1 cellular context compared by ENCODE assay signal in the genomic region with DNA sequence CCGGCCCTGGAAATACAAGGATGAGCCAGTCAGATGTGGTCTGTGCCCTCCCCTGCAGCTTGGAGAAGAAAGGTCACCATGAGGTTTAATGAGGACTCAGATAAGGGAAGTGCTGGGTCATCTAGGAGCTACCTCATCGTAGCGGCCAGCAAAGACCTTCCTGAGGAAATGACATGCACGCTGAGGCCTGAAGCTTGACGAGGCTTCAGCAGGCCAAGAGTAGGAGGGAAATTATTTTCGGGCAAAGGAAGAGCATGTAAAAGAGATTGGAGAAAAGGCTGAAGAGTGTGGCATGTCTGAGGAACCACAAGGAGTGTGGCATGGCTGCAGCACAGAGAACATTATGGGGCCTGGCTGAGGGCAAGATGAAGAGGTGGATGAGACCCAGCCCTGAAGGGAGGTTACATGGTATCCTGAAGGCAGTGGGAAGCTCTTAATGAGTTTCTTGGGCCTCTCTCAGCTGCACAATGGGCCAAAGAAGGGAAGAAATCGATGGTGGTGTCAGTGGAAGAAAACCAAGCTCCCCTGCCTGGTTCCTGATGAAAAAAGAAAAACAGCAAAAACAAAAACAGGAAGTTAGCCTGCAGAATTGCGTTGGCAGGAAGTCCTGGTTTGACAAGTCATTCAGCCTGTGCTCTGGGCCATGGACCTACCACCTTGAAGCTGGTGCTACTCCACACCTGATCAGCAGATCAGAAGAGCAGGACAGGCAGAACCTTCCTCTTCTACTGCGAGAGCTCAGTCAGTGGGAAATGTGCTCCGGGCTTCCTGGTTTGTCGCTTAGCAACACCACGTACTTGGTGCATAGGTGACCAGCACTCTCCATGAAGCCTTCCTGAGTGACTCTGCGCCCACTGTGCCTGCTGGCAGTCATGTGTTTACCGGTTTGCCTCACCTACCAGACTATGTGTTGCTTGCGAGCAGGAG.
TF ChIP-seq lines count a peak whose summit lies in the region.

No MANE protein-coding gene starts in this region.

TF ChIP-seq in K562, 482 proteins besides CTCF, POLR2A, EP300 and RAD21 (continued from another document and continues in another):
- TF ChIP-seq, protein P1, sequence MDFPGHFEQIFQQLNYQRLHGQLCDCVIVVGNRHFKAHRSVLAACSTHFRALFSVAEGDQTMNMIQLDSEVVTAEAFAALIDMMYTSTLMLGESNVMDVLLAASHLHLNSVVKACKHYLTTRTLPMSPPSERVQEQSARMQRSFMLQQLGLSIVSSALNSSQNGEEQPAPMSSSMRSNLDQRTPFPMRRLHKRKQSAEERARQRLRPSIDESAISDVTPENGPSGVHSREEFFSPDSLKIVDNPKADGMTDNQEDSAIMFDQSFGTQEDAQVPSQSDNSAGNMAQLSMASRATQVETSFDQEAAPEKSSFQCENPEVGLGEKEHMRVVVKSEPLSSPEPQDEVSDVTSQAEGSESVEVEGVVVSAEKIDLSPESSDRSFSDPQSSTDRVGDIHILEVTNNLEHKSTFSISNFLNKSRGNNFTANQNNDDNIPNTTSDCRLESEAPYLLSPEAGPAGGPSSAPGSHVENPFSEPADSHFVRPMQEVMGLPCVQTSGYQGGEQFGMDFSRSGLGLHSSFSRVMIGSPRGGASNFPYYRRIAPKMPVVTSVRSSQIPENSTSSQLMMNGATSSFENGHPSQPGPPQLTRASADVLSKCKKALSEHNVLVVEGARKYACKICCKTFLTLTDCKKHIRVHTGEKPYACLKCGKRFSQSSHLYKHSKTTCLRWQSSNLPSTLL (IDR thresholded peaks at IDR 0.05), result 0 out of 2 replicates have a peak, but pooled peaks have one; percentile 14
- TF ChIP-seq HEY1 (CRISPR knock-in tag; IDR thresholded peaks at IDR 0.05; ENCODE audit: borderline replicate concordance) (no peak), ZFPM2 (CRISPR knock-in tag; IDR thresholded peaks at IDR 0.05) (no peak), ZNF197 (CRISPR knock-in tag; IDR thresholded peaks at IDR 0.05; ENCODE audit: low read depth) (peak; percentile 79), SOX6 (IDR thresholded peaks at IDR 0.05) (peak; percentile 74), SAP30 (IDR thresholded peaks at IDR 0.05; ENCODE audit: borderline replicate concordance, insufficient read depth, low read depth, low read length, poor library complexity, severe bottlenecking) (no peak), RHOXF2B (CRISPR knock-in tag; conservative IDR thresholded peaks at IDR 0.05) (no peak), GABPA (tag; conservative IDR thresholded peaks at IDR 0.05; ENCODE audit: low read depth) (peak; percentile 80), ZKSCAN8 (CRISPR knock-in tag; IDR thresholded peaks at IDR 0.05) (peak; percentile 88), HDAC2 (IDR thresholded peaks at IDR 0.05) (peak; percentile 78; the same call in 1 of the 2 replicates), ZNF212 (CRISPR knock-in tag; IDR thresholded peaks at IDR 0.05) (no peak), POU5F1 (IDR thresholded peaks at IDR 0.05; ENCODE audit: borderline replicate concordance, low read depth, low read length, partially characterized antibody) (no peak), PTBP1 (IDR thresholded peaks at IDR 0.05; ENCODE audit: low read depth, low read length) (no peak), POLR2AphosphoS5 (IDR thresholded peaks at IDR 0.05; ENCODE audit: control insufficient read depth, insufficient read depth, low read depth, low read length) (peak; percentile 68), MEF2A (IDR thresholded peaks at IDR 0.05; ENCODE audit: control insufficient read depth, low read depth, low read length) (no peak), KLF6 (CRISPR knock-in tag; IDR thresholded peaks at IDR 0.05; ENCODE audit: borderline replicate concordance) (peak; percentile 59; the same call in 1 of the 2 replicates), RUNX1 (IDR thresholded peaks at IDR 0.05; ENCODE audit: low read depth) (0 out of 2 replicates have a peak, but pooled peaks have one; percentile 33), FUS (optimal IDR thresholded peaks at IDR 0.05; ENCODE audit: low read depth, low read length) (no peak), RBM15 (IDR thresholded peaks at IDR 0.05; ENCODE audit: insufficient read depth, low read length) (no peak), ASH1L (IDR thresholded peaks at IDR 0.05; ENCODE audit: borderline replicate concordance, low read depth, partially characterized antibody) (no peak)
- TF ChIP-seq, protein P2, sequence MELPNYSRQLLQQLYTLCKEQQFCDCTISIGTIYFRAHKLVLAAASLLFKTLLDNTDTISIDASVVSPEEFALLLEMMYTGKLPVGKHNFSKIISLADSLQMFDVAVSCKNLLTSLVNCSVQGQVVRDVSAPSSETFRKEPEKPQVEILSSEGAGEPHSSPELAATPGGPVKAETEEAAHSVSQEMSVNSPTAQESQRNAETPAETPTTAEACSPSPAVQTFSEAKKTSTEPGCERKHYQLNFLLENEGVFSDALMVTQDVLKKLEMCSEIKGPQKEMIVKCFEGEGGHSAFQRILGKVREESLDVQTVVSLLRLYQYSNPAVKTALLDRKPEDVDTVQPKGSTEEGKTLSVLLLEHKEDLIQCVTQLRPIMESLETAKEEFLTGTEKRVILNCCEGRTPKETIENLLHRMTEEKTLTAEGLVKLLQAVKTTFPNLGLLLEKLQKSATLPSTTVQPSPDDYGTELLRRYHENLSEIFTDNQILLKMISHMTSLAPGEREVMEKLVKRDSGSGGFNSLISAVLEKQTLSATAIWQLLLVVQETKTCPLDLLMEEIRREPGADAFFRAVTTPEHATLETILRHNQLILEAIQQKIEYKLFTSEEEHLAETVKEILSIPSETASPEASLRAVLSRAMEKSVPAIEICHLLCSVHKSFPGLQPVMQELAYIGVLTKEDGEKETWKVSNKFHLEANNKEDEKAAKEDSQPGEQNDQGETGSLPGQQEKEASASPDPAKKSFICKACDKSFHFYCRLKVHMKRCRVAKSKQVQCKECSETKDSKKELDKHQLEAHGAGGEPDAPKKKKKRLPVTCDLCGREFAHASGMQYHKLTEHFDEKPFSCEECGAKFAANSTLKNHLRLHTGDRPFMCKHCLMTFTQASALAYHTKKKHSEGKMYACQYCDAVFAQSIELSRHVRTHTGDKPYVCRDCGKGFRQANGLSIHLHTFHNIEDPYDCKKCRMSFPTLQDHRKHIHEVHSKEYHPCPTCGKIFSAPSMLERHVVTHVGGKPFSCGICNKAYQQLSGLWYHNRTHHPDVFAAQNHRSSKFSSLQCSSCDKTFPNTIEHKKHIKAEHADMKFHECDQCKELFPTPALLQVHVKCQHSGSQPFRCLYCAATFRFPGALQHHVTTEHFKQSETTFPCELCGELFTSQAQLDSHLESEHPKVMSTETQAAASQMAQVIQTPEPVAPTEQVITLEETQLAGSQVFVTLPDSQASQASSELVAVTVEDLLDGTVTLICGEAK (IDR thresholded peaks at IDR 0.05), result peak; percentile 61
- TF ChIP-seq, protein P2 (CRISPR knock-in tag; IDR thresholded peaks at IDR 0.05), result no peak
- TF ChIP-seq, protein P3, sequence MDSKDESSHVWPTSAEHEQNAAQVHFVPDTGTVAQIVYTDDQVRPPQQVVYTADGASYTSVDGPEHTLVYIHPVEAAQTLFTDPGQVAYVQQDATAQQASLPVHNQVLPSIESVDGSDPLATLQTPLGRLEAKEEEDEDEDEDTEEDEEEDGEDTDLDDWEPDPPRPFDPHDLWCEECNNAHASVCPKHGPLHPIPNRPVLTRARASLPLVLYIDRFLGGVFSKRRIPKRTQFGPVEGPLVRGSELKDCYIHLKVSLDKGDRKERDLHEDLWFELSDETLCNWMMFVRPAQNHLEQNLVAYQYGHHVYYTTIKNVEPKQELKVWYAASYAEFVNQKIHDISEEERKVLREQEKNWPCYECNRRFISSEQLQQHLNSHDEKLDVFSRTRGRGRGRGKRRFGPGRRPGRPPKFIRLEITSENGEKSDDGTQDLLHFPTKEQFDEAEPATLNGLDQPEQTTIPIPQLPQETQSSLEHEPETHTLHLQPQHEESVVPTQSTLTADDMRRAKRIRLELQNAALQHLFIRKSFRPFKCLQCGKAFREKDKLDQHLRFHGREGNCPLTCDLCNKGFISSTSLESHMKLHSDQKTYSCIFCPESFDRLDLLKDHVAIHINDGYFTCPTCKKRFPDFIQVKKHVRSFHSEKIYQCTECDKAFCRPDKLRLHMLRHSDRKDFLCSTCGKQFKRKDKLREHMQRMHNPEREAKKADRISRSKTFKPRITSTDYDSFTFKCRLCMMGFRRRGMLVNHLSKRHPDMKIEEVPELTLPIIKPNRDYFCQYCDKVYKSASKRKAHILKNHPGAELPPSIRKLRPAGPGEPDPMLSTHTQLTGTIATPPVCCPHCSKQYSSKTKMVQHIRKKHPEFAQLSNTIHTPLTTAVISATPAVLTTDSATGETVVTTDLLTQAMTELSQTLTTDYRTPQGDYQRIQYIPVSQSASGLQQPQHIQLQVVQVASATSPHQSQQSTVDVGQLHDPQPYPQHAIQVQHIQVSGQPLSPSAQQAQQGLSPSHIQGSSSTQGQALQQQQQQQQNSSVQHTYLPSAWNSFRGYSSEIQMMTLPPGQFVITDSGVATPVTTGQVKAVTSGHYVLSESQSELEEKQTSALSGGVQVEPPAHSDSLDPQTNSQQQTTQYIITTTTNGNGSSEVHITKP (IDR thresholded peaks at IDR 0.05; ENCODE audit: partially characterized antibody), result peak; percentile 24
- TF ChIP-seq, protein P4, sequence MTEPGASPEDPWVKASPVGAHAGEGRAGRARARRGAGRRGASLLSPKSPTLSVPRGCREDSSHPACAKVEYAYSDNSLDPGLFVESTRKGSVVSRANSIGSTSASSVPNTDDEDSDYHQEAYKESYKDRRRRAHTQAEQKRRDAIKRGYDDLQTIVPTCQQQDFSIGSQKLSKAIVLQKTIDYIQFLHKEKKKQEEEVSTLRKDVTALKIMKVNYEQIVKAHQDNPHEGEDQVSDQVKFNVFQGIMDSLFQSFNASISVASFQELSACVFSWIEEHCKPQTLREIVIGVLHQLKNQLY (CRISPR knock-in tag; conservative IDR thresholded peaks at IDR 0.05), result no peak
- TF ChIP-seq, protein P5, sequence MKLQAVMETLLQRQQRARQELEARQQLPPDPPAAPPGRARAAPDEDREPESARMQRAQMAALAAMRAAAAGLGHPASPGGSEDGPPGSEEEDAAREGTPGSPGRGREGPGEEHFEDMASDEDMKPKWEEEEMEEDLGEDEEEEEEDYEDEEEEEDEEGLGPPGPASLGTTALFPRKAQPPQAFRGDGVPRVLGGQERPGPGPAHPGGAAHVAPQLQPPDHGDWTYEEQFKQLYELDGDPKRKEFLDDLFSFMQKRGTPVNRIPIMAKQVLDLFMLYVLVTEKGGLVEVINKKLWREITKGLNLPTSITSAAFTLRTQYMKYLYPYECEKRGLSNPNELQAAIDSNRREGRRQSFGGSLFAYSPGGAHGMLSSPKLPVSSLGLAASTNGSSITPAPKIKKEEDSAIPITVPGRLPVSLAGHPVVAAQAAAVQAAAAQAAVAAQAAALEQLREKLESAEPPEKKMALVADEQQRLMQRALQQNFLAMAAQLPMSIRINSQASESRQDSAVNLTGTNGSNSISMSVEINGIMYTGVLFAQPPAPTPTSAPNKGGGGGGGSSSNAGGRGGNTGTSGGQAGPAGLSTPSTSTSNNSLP (IDR thresholded peaks at IDR 0.05; ENCODE audit: borderline replicate concordance, low read depth, low read length), result peak; percentile 89
- TF ChIP-seq, protein P6, sequence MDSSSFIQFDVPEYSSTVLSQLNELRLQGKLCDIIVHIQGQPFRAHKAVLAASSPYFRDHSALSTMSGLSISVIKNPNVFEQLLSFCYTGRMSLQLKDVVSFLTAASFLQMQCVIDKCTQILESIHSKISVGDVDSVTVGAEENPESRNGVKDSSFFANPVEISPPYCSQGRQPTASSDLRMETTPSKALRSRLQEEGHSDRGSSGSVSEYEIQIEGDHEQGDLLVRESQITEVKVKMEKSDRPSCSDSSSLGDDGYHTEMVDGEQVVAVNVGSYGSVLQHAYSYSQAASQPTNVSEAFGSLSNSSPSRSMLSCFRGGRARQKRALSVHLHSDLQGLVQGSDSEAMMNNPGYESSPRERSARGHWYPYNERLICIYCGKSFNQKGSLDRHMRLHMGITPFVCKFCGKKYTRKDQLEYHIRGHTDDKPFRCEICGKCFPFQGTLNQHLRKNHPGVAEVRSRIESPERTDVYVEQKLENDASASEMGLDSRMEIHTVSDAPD (CRISPR knock-in tag; IDR thresholded peaks at IDR 0.05), result peak; percentile 32; the same call in 1 of the 2 replicates
- TF ChIP-seq, protein P7, sequence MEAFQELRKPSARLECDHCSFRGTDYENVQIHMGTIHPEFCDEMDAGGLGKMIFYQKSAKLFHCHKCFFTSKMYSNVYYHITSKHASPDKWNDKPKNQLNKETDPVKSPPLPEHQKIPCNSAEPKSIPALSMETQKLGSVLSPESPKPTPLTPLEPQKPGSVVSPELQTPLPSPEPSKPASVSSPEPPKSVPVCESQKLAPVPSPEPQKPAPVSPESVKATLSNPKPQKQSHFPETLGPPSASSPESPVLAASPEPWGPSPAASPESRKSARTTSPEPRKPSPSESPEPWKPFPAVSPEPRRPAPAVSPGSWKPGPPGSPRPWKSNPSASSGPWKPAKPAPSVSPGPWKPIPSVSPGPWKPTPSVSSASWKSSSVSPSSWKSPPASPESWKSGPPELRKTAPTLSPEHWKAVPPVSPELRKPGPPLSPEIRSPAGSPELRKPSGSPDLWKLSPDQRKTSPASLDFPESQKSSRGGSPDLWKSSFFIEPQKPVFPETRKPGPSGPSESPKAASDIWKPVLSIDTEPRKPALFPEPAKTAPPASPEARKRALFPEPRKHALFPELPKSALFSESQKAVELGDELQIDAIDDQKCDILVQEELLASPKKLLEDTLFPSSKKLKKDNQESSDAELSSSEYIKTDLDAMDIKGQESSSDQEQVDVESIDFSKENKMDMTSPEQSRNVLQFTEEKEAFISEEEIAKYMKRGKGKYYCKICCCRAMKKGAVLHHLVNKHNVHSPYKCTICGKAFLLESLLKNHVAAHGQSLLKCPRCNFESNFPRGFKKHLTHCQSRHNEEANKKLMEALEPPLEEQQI (IDR thresholded peaks at IDR 0.05), result 0 out of 2 replicates have a peak, but pooled peaks have one; percentile 21
- TF ChIP-seq, protein P8, sequence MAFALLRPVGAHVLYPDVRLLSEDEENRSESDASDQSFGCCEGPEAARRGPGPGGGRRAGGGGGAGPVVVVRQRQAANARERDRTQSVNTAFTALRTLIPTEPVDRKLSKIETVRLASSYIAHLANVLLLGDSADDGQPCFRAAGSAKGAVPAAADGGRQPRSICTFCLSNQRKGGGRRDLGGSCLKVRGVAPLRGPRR (CRISPR knock-in tag; IDR thresholded peaks at IDR 0.05), result no peak
